In genomic region chr6:26187292-26187691, GRCh38 we compare ENCODE assay signal across 18 cellular contexts.
A peak's percentile ranks its signal among the peaks of the same experiment; 100 is the strongest.
DNase-seq lines count a peak whose midpoint lies in the region; ATAC-seq, FAIRE-seq and TF ChIP-seq lines count a peak whose summit lies in the region.
"Had no signal": no experiment of that assay in that cellular context is flagged by ENCODE, and none has a peak within 500 bp of the region (broad histone marks: within the 10 kb centered on the region; RNA-seq: fewer than 3 reads in every experiment).

No MANE protein-coding gene starts in this region.

- FAIRE-seq in H1 (lab: Jason Lieb, UNC): no peak
- FAIRE-seq: D721Med, urothelium cell line had no signal

- TF ChIP-seq RAD21 in H1 (IDR thresholded peaks at IDR 0.05 in 1 of 2, conservative IDR thresholded peaks at IDR 0.05 in 1 of 2; ENCODE audit: low read depth in 2 of 2, low read length in 2 of 2): no peak

- CTCF ChIA-PET in OCI-LY7 (lab: Charles Lee; ENCODE audit: unreplicated experiment) (no interaction called here), H1 (lab: Charles Lee; ENCODE audit: partially characterized antibody) (interaction anchor here (0.6 to 3.0 kb wide), 4 partner anchors 11 to 1331 kb away, joined by 3 to 13 read pairs (median 5); no protein-coding TSS in a partner anchor)

- no peak for ATAC-seq in HG03095 (IDR thresholded peaks at IDR 0.05; ENCODE audit: unreplicated experiment)
- ATAC-seq: left lung; stimulated activated naive CD8-positive, alpha-beta T cell treated with anti-CD3 and anti-CD28 coated beads, Interleukin-15, Interleukin-2, amounts not matched to agents 100 U/mL and 50 U/mL, for 24 hours had no signal

- no peak for TF ChIP-seq EP300 in H1 (IDR thresholded peaks at IDR 0.05; ENCODE audit: borderline replicate concordance in 1 of 2, low read depth in 2 of 2, low read length in 2 of 2)

- H3K9me3 Mint-ChIP-seq in activated naive CD8-positive, alpha-beta T cell (ENCODE audit: low read depth): peaks cover 3% of the 10 kb centered on the region
- H3K9me3 Mint-ChIP-seq in activated naive CD8-positive, alpha-beta T cell treated with anti-CD3 and anti-CD28 coated beads for 36 hours: no peaks in the 10 kb centered on the region
- no peaks in the 10 kb centered on the region for H3K9me3 Mint-ChIP-seq in endothelial cell (ENCODE audit: unreplicated experiment)
- H3K9me3 Mint-ChIP-seq: HFFc6 had no signal

- 23% methylated on average over 3 of the region's 3 CpGs; no CpG with 5 or more reads in 1 of the 2 experiments for WGBS in H1 (ENCODE audit: extremely low coverage in 1 of 2, insufficient coverage in 1 of 2, insufficient read length in 1 of 2, insufficient replicate concordance in 2 of 2, low coverage in 1 of 2, low lambda C conversion rate in 2 of 2, missing lambda C conversion rate in 1 of 2), 2 experiments

- H2BK5ac ChIP-seq in H1 (ENCODE audit: low read depth, low read length): no peak overlapping the region

- intact Hi-C loops in OCI-LY7 (cut with micrococcal nuclease; ENCODE audit: unreplicated experiment): loop anchor here (1.0 kb wide), 1 partner anchor 12 kb away; no protein-coding TSS in a partner anchor
- intact Hi-C loops in posterior cingulate gyrus (cut with DNase I): no loop called here

- peaks cover 34% of the 10 kb centered on the region for H3K4me1 ChIP-seq in OCI-LY7 (ENCODE audit: insufficient read depth, low read length, poor library complexity, severe bottlenecking)
- peaks cover 0 to 17% (median 8%) of the 10 kb centered on the region in 4 experiments; a peak in 5 of 7 replicates for H3K4me1 ChIP-seq in H1 (replicated peaks in 1 of 4; ENCODE audit: control insufficient read depth in 3 of 4, insufficient read depth in 4 of 4, low read length in 3 of 4)

- no TSS peak for BruUV-seq in OCI-LY7 (replicated peaks; lab: Mats Ljungman, UMichigan)

- no peak overlapping the region for H2BK15ac ChIP-seq in H1 (ENCODE audit: low read length)

- H3K4me3 ChIP-seq in OCI-LY7 (ENCODE audit: low read depth, low read length, poor library complexity, severe bottlenecking) (peak overlapping the region; percentile 72), H1 (ENCODE audit: extremely low read depth in 1 of 4, insufficient read depth in 2 of 4, low read depth in 3 of 4, low read length in 4 of 4) (peak overlapping the region; percentile 86 to 96 (median 93); a peak in 5 of 8 replicates)

- H3K27ac Mint-ChIP-seq in activated naive CD8-positive, alpha-beta T cell: peak overlapping the region; percentile 22
- H3K27ac Mint-ChIP-seq in activated naive CD8-positive, alpha-beta T cell treated with anti-CD3 and anti-CD28 coated beads for 36 hours: no peak overlapping the region
- no peak overlapping the region for H3K27ac Mint-ChIP-seq in endothelial cell (ENCODE audit: unreplicated experiment)

- H3K27me3 ChIP-seq in H1 (replicated peaks in 1 of 4; ENCODE audit: control insufficient read depth in 3 of 4, extremely low read depth in 1 of 4, insufficient read depth in 3 of 4, low read length in 3 of 4): no peaks in the 10 kb centered on the region

- no peaks in the 10 kb centered on the region for H3K36me3 ChIP-seq in OCI-LY7 (ENCODE audit: insufficient read depth, low read length)
- no peaks in the 10 kb centered on the region for H3K36me3 ChIP-seq in H1 (ENCODE audit: control insufficient read depth in 2 of 4, insufficient read depth in 4 of 4, low read length in 3 of 4)
- H3K36me3 ChIP-seq: left lung had no signal

- no peaks in the 10 kb centered on the region for H3K9me2 ChIP-seq in OCI-LY7 (ENCODE audit: insufficient read depth, low read length)

- no peak overlapping the region for H3K14ac ChIP-seq in H1 (ENCODE audit: insufficient read length)

- H4K8ac ChIP-seq in H1 (ENCODE audit: extremely low read depth, insufficient read depth, low read length): no peak overlapping the region

- H3K18ac ChIP-seq in H1 (ENCODE audit: extremely low read depth, low read length): no peak overlapping the region; the same call in 1 of the 2 replicates

- POLR2A ChIA-PET in OCI-LY7 (lab: Charles Lee): interaction anchor here (0.6 to 22.5 kb wide), 16 partner anchors 9 to 958 kb away, joined by 3 to 505 read pairs (median 7); a partner anchor contains a TSS
- POLR2A ChIA-PET in H1 (lab: Charles Lee; ENCODE audit: partially characterized antibody): interaction anchor here (0.9 to 40.4 kb wide), 24 partner anchors 9 to 1683 kb away, joined by 3 to 2731 read pairs (median 25); a partner anchor contains a TSS

- no peak for DNase-seq in activated naive CD8-positive, alpha-beta T cell treated with anti-CD3 and anti-CD28 coated beads for 36 hours
- DNase-seq in OCI-LY7 (ENCODE audit: low spot score) (no peak), H1 (ENCODE audit: low read depth in 1 of 2, low spot score in 2 of 2) (no peak), posterior cingulate gyrus (no peak), nucleus accumbens (lab: John Stamatoyannopoulos, UW) (no peak), endothelial cell (ENCODE audit: low spot score) (no peak)
- DNase-seq: activated CD8-positive, alpha-beta memory T cell treated with anti-CD3 and anti-CD28 coated beads, Interleukin-2, amount 50 U/mL, for 4 hours; caudate nucleus; effector memory CD4-positive, alpha-beta T cell; HFFc6; left lung; NCI-H1436 treated with DMSO at 0.1 percent for 48 hours; NCI-H345; stimulated activated naive CD8-positive, alpha-beta T cell treated with anti-CD3 and anti-CD28 coated beads, Interleukin-15, Interleukin-2, amounts not matched to agents 100 U/mL and 50 U/mL, for 24 hours had no signal

- no peaks in the 10 kb centered on the region for H4K20me1 ChIP-seq in OCI-LY7 (ENCODE audit: insufficient read depth, low read length)
- H4K20me1 ChIP-seq in H1 (replicated peaks in 1 of 2; ENCODE audit: control insufficient read depth in 1 of 2, insufficient read depth in 2 of 2, low read length in 2 of 2): peaks cover 0 to 2% of the 10 kb centered on the region in 2 experiments

- H3K4ac ChIP-seq in H1 (replicated peaks; ENCODE audit: insufficient read length, low read depth, low read length): no peak overlapping the region

- peaks cover 11% of the 10 kb centered on the region for H3K23me2 ChIP-seq in H1 (ENCODE audit: low read depth, low read length)

- H2BK20ac ChIP-seq in H1 (ENCODE audit: low read length): no peak overlapping the region

- no peaks in the 10 kb centered on the region for H3K9me3 ChIP-seq in OCI-LY7 (ENCODE audit: low read length)
- H3K9me3 ChIP-seq in H1 (ENCODE audit: insufficient read depth in 2 of 2, low read depth in 1 of 2, low read length in 1 of 2): no peaks in the 10 kb centered on the region
- H3K9me3 ChIP-seq: left lung had no signal

- no peak overlapping the region for H3K23ac ChIP-seq in H1 (ENCODE audit: insufficient read length)

- H3K4me2 ChIP-seq in OCI-LY7 (ENCODE audit: low read length): peak overlapping the region; percentile 89
- peak overlapping the region; percentile 84 to 94 for H3K4me2 ChIP-seq in H1 (ENCODE audit: insufficient read depth in 1 of 2, low read depth in 2 of 2, low read length in 2 of 2)

- H4K91ac ChIP-seq in H1 (replicated peaks; ENCODE audit: insufficient read length, low read length): no peak overlapping the region

- no peak overlapping the region for H3K4me3 Mint-ChIP-seq in activated naive CD8-positive, alpha-beta T cell
- H3K4me3 Mint-ChIP-seq in activated naive CD8-positive, alpha-beta T cell treated with anti-CD3 and anti-CD28 coated beads for 36 hours: no peak overlapping the region
- H3K4me3 Mint-ChIP-seq in endothelial cell (ENCODE audit: unreplicated experiment): no peak overlapping the region

- no peak for TF ChIP-seq POLR2A in H1 (IDR thresholded peaks at IDR 0.05; ENCODE audit: control extremely low read depth in 1 of 2, low read depth in 2 of 2, low read length in 2 of 2)

- no peaks in the 10 kb centered on the region for H3K27me3 Mint-ChIP-seq in activated naive CD8-positive, alpha-beta T cell
- peaks cover 7% of the 10 kb centered on the region for H3K27me3 Mint-ChIP-seq in activated naive CD8-positive, alpha-beta T cell treated with anti-CD3 and anti-CD28 coated beads for 36 hours
- peaks cover 15% of the 10 kb centered on the region for H3K27me3 Mint-ChIP-seq in endothelial cell (ENCODE audit: unreplicated experiment)

- H3K27ac ChIP-seq in OCI-LY7 (ENCODE audit: low read depth, low read length, poor library complexity, severe bottlenecking): peak overlapping the region; percentile 95
- H3K27ac ChIP-seq in H1 (ENCODE audit: low read depth, low read length): peak overlapping the region; percentile 95; the same call in 1 of the 2 replicates

- peaks cover 36% of the 10 kb centered on the region for H3K4me1 Mint-ChIP-seq in activated naive CD8-positive, alpha-beta T cell (ENCODE audit: low read depth)
- H3K4me1 Mint-ChIP-seq in activated naive CD8-positive, alpha-beta T cell treated with anti-CD3 and anti-CD28 coated beads for 36 hours: peaks cover 38% of the 10 kb centered on the region
- H3K4me1 Mint-ChIP-seq in endothelial cell (ENCODE audit: unreplicated experiment): peaks cover 21% of the 10 kb centered on the region

- no peaks in the 10 kb centered on the region for H3K36me3 Mint-ChIP-seq in activated naive CD8-positive, alpha-beta T cell
- peaks cover 3% of the 10 kb centered on the region for H3K36me3 Mint-ChIP-seq in activated naive CD8-positive, alpha-beta T cell treated with anti-CD3 and anti-CD28 coated beads for 36 hours
- no peaks in the 10 kb centered on the region for H3K36me3 Mint-ChIP-seq in endothelial cell (ENCODE audit: low read depth, unreplicated experiment)

- H3K56ac ChIP-seq in H1 (replicated peaks; ENCODE audit: insufficient read length, low read depth, low read length): no peak overlapping the region

- no peak overlapping the region for H2BK12ac ChIP-seq in H1 (ENCODE audit: low read depth, low read length)

- H3K79me1 ChIP-seq in H1 (ENCODE audit: low read depth, low read length): no peaks in the 10 kb centered on the region

- H2AFZ ChIP-seq in OCI-LY7 (ENCODE audit: low read length): no peak overlapping the region
- H2AFZ ChIP-seq in H1 (ENCODE audit: low read length): no peak overlapping the region

- no peak for TF ChIP-seq CTCF in OCI-LY7 (conservative IDR thresholded peaks at IDR 0.05; ENCODE audit: low read length)
- no peak for TF ChIP-seq CTCF in H1 (IDR thresholded peaks at IDR 0.05; ENCODE audit: control extremely low read depth in 1 of 3, insufficient read depth in 1 of 3, low read depth in 1 of 3, low read length in 3 of 3)
- TF ChIP-seq CTCF in endothelial cell (IDR thresholded peaks at IDR 0.05; ENCODE audit: unreplicated experiment): no peak

- no peaks in the 10 kb centered on the region for H3K79me2 ChIP-seq in OCI-LY7 (ENCODE audit: insufficient read depth, low read depth, low read length)
- no peaks in the 10 kb centered on the region for H3K79me2 ChIP-seq in H1 (ENCODE audit: control insufficient read depth in 1 of 2, insufficient read depth in 2 of 2, low read length in 2 of 2)

- H3K9ac ChIP-seq in H1 (replicated peaks in 1 of 4; ENCODE audit: extremely low read depth in 1 of 4, low read depth in 3 of 4, low read length in 3 of 4): peak overlapping the region in 1 of 4 experiments; percentile 19; a peak in 1 of 7 replicates

- peak overlapping the region; percentile 63 for H4K5ac ChIP-seq in H1 (ENCODE audit: insufficient read length, low read depth, low read length)

- no peak overlapping the region for H2AK5ac ChIP-seq in H1 (ENCODE audit: low read depth, low read length)

- no peak overlapping the region for H2BK120ac ChIP-seq in H1 (replicated peaks; ENCODE audit: low read depth, low read length)

TF ChIP-seq in H1, 55 proteins besides CTCF, POLR2A, EP300 and RAD21 (continues in another document):
- no peak for TF ChIP-seq TAF7 (optimal IDR thresholded peaks at IDR 0.05; ENCODE audit: borderline replicate concordance, low read depth, low read length)
